In genomic region chr9:5554254-5554653, GRCh38 we compare ENCODE assay signal across 15 cellular contexts. TPM values are rescaled to one million over a fixed set of nuclear protein-coding genes. Genes with fewer than 3 reads are reported as not detected.
DNase-seq lines count a peak whose midpoint lies in the region; ATAC-seq and TF ChIP-seq lines count a peak whose summit lies in the region.
"Had no signal": no experiment of that assay in that cellular context is flagged by ENCODE, and none has a peak within 500 bp of the region (broad histone marks: within the 10 kb centered on the region; RNA-seq: fewer than 3 reads in every experiment).

No MANE protein-coding gene starts in this region.

- peak; percentile 63 for ATAC-seq in GM21360 (IDR thresholded peaks at IDR 0.05; ENCODE audit: unreplicated experiment)
- ATAC-seq in HG03039 (IDR thresholded peaks at IDR 0.05; ENCODE audit: unreplicated experiment), result peak; percentile 38
- ATAC-seq: activated naive CD4-positive, alpha-beta T cell treated with anti-CD3 and anti-CD28 coated beads, Interleukin-2, amount 50 U/mL, for 72 hours; HCT116 had no signal

- H3K4me3 ChIP-seq in astrocyte of the spinal cord (ENCODE audit: low read depth, low read length) (no peak overlapping the region), right atrium auricular region (no peak overlapping the region)
- H3K4me3 ChIP-seq: BLaER1, SJCRH30 had no signal

- no peaks in the 10 kb centered on the region for H3K36me3 ChIP-seq in right atrium auricular region
- H3K36me3 ChIP-seq: BLaER1, SJCRH30 had no signal

- no peaks in the 10 kb centered on the region for H3K27me3 ChIP-seq in right atrium auricular region
- H3K27me3 ChIP-seq: BLaER1, SJCRH30 had no signal

- DNase-seq in GM13976 (ENCODE audit: low spot score) (peak; percentile 39), astrocyte of the spinal cord (ENCODE audit: low read depth, low spot score) (peak; percentile 30), A172 (ENCODE audit: low spot score) (no peak), right atrium auricular region (ENCODE audit: low spot score) (no peak), NCI-H2107 treated with DMSO at 0.1 percent for 48 hours (lab: John Stamatoyannopoulos, UW; ENCODE audit: unreplicated experiment) (no peak)
- DNase-seq in effector CD4-positive, alpha-beta T cell, result no peak
- DNase-seq: activated CD4-positive, alpha-beta T cell treated with anti-CD3 and anti-CD28 coated beads for 4 hours; effector CD8-positive, alpha-beta T cell; NCI-H510A; SJCRH30 had no signal

- H3K4me1 ChIP-seq in right atrium auricular region, result peaks cover 0 to 29% of the 10 kb centered on the region in 2 donors

- no peaks in the 10 kb centered on the region for H3K9me3 ChIP-seq in right atrium auricular region
- H3K9me3 ChIP-seq: BLaER1, SJCRH30 had no signal

- no peak overlapping the region for H3K27ac ChIP-seq in right atrium auricular region
- H3K27ac ChIP-seq: BLaER1 had no signal

- TF ChIP-seq CTCF in GM13976 (IDR thresholded peaks at IDR 0.05; ENCODE audit: borderline replicate concordance, control extremely low read depth, extremely low read depth, insufficient read depth, missing control alignments), result no peak
- no peak for TF ChIP-seq CTCF in astrocyte of the spinal cord (IDR thresholded peaks at IDR 0.05; ENCODE audit: low read depth, low read length)
- TF ChIP-seq CTCF in right atrium auricular region (IDR thresholded peaks at IDR 0.05), result no peak

- in situ Hi-C loops in GM13976 (cut with MboI; ENCODE audit: low sequenced_read_pairs, unreplicated experiment) (no loop called here), astrocyte of the spinal cord (cut with HindIII; ENCODE audit: low sequenced_read_pairs) (no loop called here)

RNA-seq across cellular contexts. Expression of gene PDCD1LG2, which starts 43.9 kb away (rescaled TPM):
- total RNA-seq in A172 (2014; rRNA removed; shearing (Covaris generic)), result 1.1 TPM in 2 replicates
- total RNA-seq in right atrium auricular region, result 1 to 10 TPM; 2.2 to 2.9 TPM

Comparison
In these comparisons a context has a peak if more than half of its experiments do, and no peak if none do; other contexts are left out.
1. DNase-seq: peak in GM13976 (single experiment) and astrocyte of the spinal cord (single experiment); none in effector CD4-positive, alpha-beta T cell (single experiment), A172 (single experiment), right atrium auricular region (single experiment) and NCI-H2107 treated with DMSO at 0.1 percent for 48 hours (single experiment).